Comparison of ENCODE assay signal across 8 cellular contexts in the genomic region with DNA sequence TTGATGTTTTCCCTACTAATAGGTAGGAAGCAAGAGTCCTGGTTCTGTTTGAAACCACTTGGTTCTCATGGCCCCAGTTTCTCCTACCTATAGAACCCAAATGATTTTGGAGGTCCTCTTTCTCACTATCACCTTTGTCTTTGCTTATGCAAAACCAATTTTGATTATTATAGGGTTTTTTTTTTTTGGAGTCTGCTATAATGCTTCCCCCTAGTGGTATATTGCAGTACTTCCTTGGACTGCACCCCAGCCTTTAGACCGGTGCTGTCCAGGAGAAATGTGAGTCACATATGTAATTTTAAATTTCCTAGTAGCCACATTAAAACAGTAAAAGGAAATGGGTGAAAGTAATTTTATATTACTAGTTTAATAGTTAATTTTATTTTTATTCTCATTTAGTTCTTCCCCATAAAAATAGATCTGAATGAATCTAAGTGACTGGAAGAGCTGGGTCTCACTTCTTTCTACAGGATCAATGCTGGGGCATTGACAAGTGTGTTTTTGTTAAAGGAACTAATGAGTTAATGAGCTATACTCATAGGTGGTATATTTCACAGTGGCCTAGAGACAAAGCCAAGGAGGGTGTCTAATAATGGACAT. TPM values are rescaled to one million over a fixed set of nuclear protein-coding genes. Genes with fewer than 3 reads are reported as not detected.
DNase-seq lines count a peak whose midpoint lies in the region; ATAC-seq and TF ChIP-seq lines count a peak whose summit lies in the region.

No MANE protein-coding gene starts in this region.

- WGBS in heart left ventricle, 4 donors: 0 to 5% (median 1%) methylated on average over 1 of the region's 1 CpG
- WGBS in sigmoid colon, 2 donors: 2 to 7% methylated on average over 1 of the region's 1 CpG

- POLR2A ChIA-PET in activated CD4-positive, alpha-beta memory T cell treated with anti-CD3 and anti-CD28 coated beads, Interleukin-2, amount 10 ng/mL, durations not matched to agents 7 days and 5 days (lab: Charles Lee): interaction anchor here (0.7 to 3.4 kb wide), 3 partner anchors 11 to 142 kb away, joined by 3 to 33 read pairs (median 6); partner anchors contain the start of genes FCMR and PFKFB2

- CTCF ChIA-PET in activated CD4-positive, alpha-beta memory T cell treated with anti-CD3 and anti-CD28 coated beads, Interleukin-2, amount 10 ng/mL, durations not matched to agents 7 days and 5 days (lab: Charles Lee): interaction anchor here (0.6 to 4.0 kb wide), 36 partner anchors 9 to 305 kb away, joined by 3 to 158 read pairs (median 10); partner anchors contain the start of genes DYRK3, FCAMR, FCMR and IL20

- no peak overlapping the region for H3K27ac ChIP-seq in heart left ventricle
- H3K27ac ChIP-seq in sigmoid colon: no peak overlapping the region

- ATAC-seq in heart left ventricle: peak in 2 of 4 donors; percentile 57 to 61
- no peak for ATAC-seq in GM19467 (IDR thresholded peaks at IDR 0.05; ENCODE audit: unreplicated experiment)
- no peak for ATAC-seq in HG03135 (IDR thresholded peaks at IDR 0.05; ENCODE audit: unreplicated experiment)

- TF ChIP-seq EP300 in sigmoid colon (IDR thresholded peaks at IDR 0.05): no peak

- no peaks in the 10 kb centered on the region for H3K27me3 Mint-ChIP-seq in activated CD4-positive, alpha-beta memory T cell treated with anti-CD3 and anti-CD28 coated beads, Interleukin-2, amount 10 ng/mL, durations not matched to agents 7 days and 5 days

- H3K27me3 ChIP-seq in GM06990 (replicated peaks; ENCODE audit: control insufficient read depth, insufficient read depth, low read length): no peaks in the 10 kb centered on the region
- H3K27me3 ChIP-seq in heart left ventricle: peaks cover 0 to 28% (median 10%) of the 10 kb centered on the region in 9 donors
- peaks cover 0 to 21% (median 14%) of the 10 kb centered on the region in 3 donors for H3K27me3 ChIP-seq in sigmoid colon

- no peaks in the 10 kb centered on the region for H3K9me3 Mint-ChIP-seq in activated CD4-positive, alpha-beta memory T cell treated with anti-CD3 and anti-CD28 coated beads, Interleukin-2, amount 10 ng/mL, durations not matched to agents 7 days and 5 days

- H3K36me3 Mint-ChIP-seq in activated CD4-positive, alpha-beta memory T cell treated with anti-CD3 and anti-CD28 coated beads, Interleukin-2, amount 10 ng/mL, durations not matched to agents 7 days and 5 days (ENCODE audit: low read depth): peaks cover 70% of the 10 kb centered on the region

- H3K9me3 ChIP-seq in heart left ventricle (no peaks in the 10 kb centered on the region), sigmoid colon (no peaks in the 10 kb centered on the region)

- TF ChIP-seq POLR2A in heart left ventricle (IDR thresholded peaks at IDR 0.05): no peak
- no peak for TF ChIP-seq POLR2A in sigmoid colon (IDR thresholded peaks at IDR 0.05)

- DNase-seq in AG09319 (ENCODE audit: extremely low read depth, low read depth) (no peak), GM06990 (ENCODE audit: extremely low read depth, insufficient read length) (no peak), NCI-H2029 treated with DMSO at 0.1 percent for 48 hours (lab: John Stamatoyannopoulos, UW) (peak; percentile 20), heart left ventricle (no peak), sigmoid colon (no peak)
- peak; percentile 36 for DNase-seq in activated CD4-positive, alpha-beta memory T cell treated with anti-CD3 and anti-CD28 coated beads, Interleukin-2, amount 10 ng/mL, durations not matched to agents 7 days and 5 days

- TF ChIP-seq CTCF in AG09319 (IDR thresholded peaks at IDR 0.05; ENCODE audit: low read depth, low read length): peak; percentile 72
- peak; percentile 66 for TF ChIP-seq CTCF in GM06990 (IDR thresholded peaks at IDR 0.05; ENCODE audit: insufficient read depth, low read length, poor library complexity, severe bottlenecking)
- peak; percentile 80 to 95 (median 91) for TF ChIP-seq CTCF in heart left ventricle (IDR thresholded peaks at IDR 0.05)
- TF ChIP-seq CTCF in sigmoid colon (IDR thresholded peaks at IDR 0.05): peak; percentile 23 to 84 (median 60)

- intact Hi-C loops in heart left ventricle (cut with DNase I): loop anchor here (1.0 to 10.0 kb wide), 21 partner anchors 44 to 426 kb away; partner anchors contain the start of genes EIF2D (in 3 of the 10), DYRK3 (in 1 of the 10) and IL20 (in 1 of the 10)
- intact Hi-C loops in sigmoid colon (cut with DNase I): loop anchor here (5.0 to 10.0 kb wide), 2 partner anchors 184 to 416 kb away; no protein-coding TSS in a partner anchor

- H3K4me3 ChIP-seq in GM06990 (replicated peaks; ENCODE audit: low read depth, low read length) (no peak overlapping the region), heart left ventricle (no peak overlapping the region), sigmoid colon (no peak overlapping the region)

- H3K4me1 ChIP-seq in heart left ventricle (peaks cover 0 to 25% (median 11%) of the 10 kb centered on the region in 12 donors), sigmoid colon (peaks cover 0 to 21% (median 15%) of the 10 kb centered on the region in 4 donors)

- no peak overlapping the region for H3K27ac Mint-ChIP-seq in activated CD4-positive, alpha-beta memory T cell treated with anti-CD3 and anti-CD28 coated beads, Interleukin-2, amount 10 ng/mL, durations not matched to agents 7 days and 5 days

- H3K4me1 Mint-ChIP-seq in activated CD4-positive, alpha-beta memory T cell treated with anti-CD3 and anti-CD28 coated beads, Interleukin-2, amount 10 ng/mL, durations not matched to agents 7 days and 5 days: peaks cover 56% of the 10 kb centered on the region

- no peak overlapping the region for H3K4me3 Mint-ChIP-seq in activated CD4-positive, alpha-beta memory T cell treated with anti-CD3 and anti-CD28 coated beads, Interleukin-2, amount 10 ng/mL, durations not matched to agents 7 days and 5 days

- H3K36me3 ChIP-seq in GM06990 (ENCODE audit: control insufficient read depth, insufficient read depth, low read length): peaks cover 44% of the 10 kb centered on the region
- no peaks in the 10 kb centered on the region for H3K36me3 ChIP-seq in heart left ventricle
- no peaks in the 10 kb centered on the region for H3K36me3 ChIP-seq in sigmoid colon

RNA-seq across cellular contexts. Expression of gene FCMR, which starts 10.6 kb away (rescaled TPM):
- total RNA-seq in activated CD4-positive, alpha-beta memory T cell treated with anti-CD3 and anti-CD28 coated beads, Interleukin-2, amount 10 ng/mL, durations not matched to agents 7 days and 5 days: 100 to 1,000 TPM; 117 to 121 TPM
- total RNA-seq in heart left ventricle: 10 to 100 TPM in 1 of 9 donors, 1 to 10 TPM in 8; 1.3 to 16.3 (median 3.2) TPM
- 1 to 10 TPM in 1 of 2 donors, under 1 TPM in 1; 0.99 to 4.0 TPM for polyA plus RNA-seq in heart left ventricle
- 1 to 10 TPM in 2 of 4 donors, under 1 TPM in 1, not detected in 1; 0.49 to 1.5 (median 1.1) TPM for total RNA-seq in sigmoid colon
- 100 to 1,000 TPM in 1 of 3 donors, 1 to 10 TPM in 2; 1.8 to 111 (median 3.5) TPM for polyA plus RNA-seq in sigmoid colon

RNA-seq across cellular contexts. Expression of gene IL24, which starts 13.9 kb away (rescaled TPM):
- total RNA-seq in activated CD4-positive, alpha-beta memory T cell treated with anti-CD3 and anti-CD28 coated beads, Interleukin-2, amount 10 ng/mL, durations not matched to agents 7 days and 5 days: not detected
- total RNA-seq in heart left ventricle: not detected
- polyA plus RNA-seq in heart left ventricle: 1 to 10 TPM in 1 of 2 donors, not detected in 1; 1.6 TPM
- not detected for total RNA-seq in sigmoid colon
- polyA plus RNA-seq in sigmoid colon: under 1 TPM in 2 of 3 donors, not detected in 1; 0.36 to 0.46 TPM

RNA-seq across cellular contexts. Expression of gene PIGR, which starts 35.1 kb away (rescaled TPM):
- total RNA-seq in activated CD4-positive, alpha-beta memory T cell treated with anti-CD3 and anti-CD28 coated beads, Interleukin-2, amount 10 ng/mL, durations not matched to agents 7 days and 5 days: not detected
- total RNA-seq in heart left ventricle (under 1 TPM in 2 of 9 donors, not detected in 7; 0.42 to 0.49 TPM), sigmoid colon (1 to 10 TPM in 2 of 4 donors, under 1 TPM in 1, not detected in 1; 0.16 to 9.3 (median 8.6) TPM)
- polyA plus RNA-seq in heart left ventricle (under 1 TPM; 0.04 to 0.64 TPM), sigmoid colon (1,000 to 10,000 TPM in 1 of 3 donors, 100 to 1,000 TPM in 2; 163 to 3,648 (median 569) TPM)

RNA-seq across cellular contexts. Expression of gene IL20, which starts 45.7 kb away (rescaled TPM):
- total RNA-seq in activated CD4-positive, alpha-beta memory T cell treated with anti-CD3 and anti-CD28 coated beads, Interleukin-2, amount 10 ng/mL, durations not matched to agents 7 days and 5 days: not detected
- total RNA-seq in heart left ventricle: not detected
- polyA plus RNA-seq in heart left ventricle: not detected
- not detected for total RNA-seq in sigmoid colon
- not detected for polyA plus RNA-seq in sigmoid colon

RNA-seq across cellular contexts. Expression of gene FCAMR, which starts 59.1 kb away (rescaled TPM):
- total RNA-seq in activated CD4-positive, alpha-beta memory T cell treated with anti-CD3 and anti-CD28 coated beads, Interleukin-2, amount 10 ng/mL, durations not matched to agents 7 days and 5 days: not detected
- not detected for total RNA-seq in heart left ventricle
- polyA plus RNA-seq in heart left ventricle: not detected
- not detected for total RNA-seq in sigmoid colon
- polyA plus RNA-seq in sigmoid colon: 1 to 10 TPM in 1 of 3 donors, not detected in 2; 1.5 TPM

Comparison
In these comparisons a context has a peak if more than half of its experiments do, and no peak if none do; other contexts are left out.
1. DNase-seq: peak in NCI-H2029 treated with DMSO at 0.1 percent for 48 hours (single experiment) and activated CD4-positive, alpha-beta memory T cell treated with anti-CD3 and anti-CD28 coated beads, Interleukin-2, amount 10 ng/mL, durations not matched to agents 7 days and 5 days (single experiment); none in AG09319 (single experiment), GM06990 (single experiment), heart left ventricle (0 of 5) and sigmoid colon (single experiment).
2. RNA of gene FCMR, which starts 10.6 kb away (total RNA-seq): 117 to 121 TPM in activated CD4-positive, alpha-beta memory T cell treated with anti-CD3 and anti-CD28 coated beads, Interleukin-2, amount 10 ng/mL, durations not matched to agents 7 days and 5 days; 1.3 to 16.3 TPM in heart left ventricle and 0.49 to 1.5 TPM in sigmoid colon; every median in the first group is over 4 times any median in the second.
3. Peak in every context shown above with its lines, with median percentiles within 50 percentile points of each other: CTCF ChIP-seq.